ENCODE assay signal across 2 cellular contexts in genomic region chr15:78609551-78609950, GRCh38. TPM values are rescaled to one million over a fixed set of nuclear protein-coding genes. Genes with fewer than 3 reads are reported as not detected.
"Had no signal": no experiment of that assay in that cellular context is flagged by ENCODE, and none has a peak within 500 bp of the region (broad histone marks: within the 10 kb centered on the region; RNA-seq: fewer than 3 reads in every experiment).

No MANE protein-coding gene starts in this region.

RNA-seq across cellular contexts. Expression of gene CHRNA3, which starts 11.2 kb away (rescaled TPM):
- total RNA-seq: GM12878 had no signal

RNA-seq across cellular contexts. Expression of gene CHRNB4, which starts 31.5 kb away (rescaled TPM):
- total RNA-seq: G401, GM12878 had no signal
